18 cellular contexts compared by ENCODE assay signal in the genomic region with DNA sequence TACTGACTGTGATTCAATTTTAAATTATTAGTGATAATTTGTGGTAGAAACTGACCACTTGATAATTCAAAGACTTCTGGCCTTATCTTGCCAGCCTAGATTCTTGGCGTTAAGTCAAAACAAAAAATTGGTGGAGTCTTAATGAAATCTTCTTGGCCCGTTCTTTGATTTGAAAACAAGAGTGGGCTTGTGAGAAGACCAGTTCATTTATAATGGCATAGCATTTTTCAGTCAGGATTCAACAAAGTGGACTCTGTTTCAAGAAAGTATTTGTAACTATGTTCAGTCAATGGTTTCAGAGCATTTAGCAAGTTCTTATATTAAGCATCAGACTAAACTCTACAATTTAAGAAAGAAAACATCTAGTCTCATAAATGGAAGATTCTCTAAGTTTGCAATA. TPM values are rescaled to one million over a fixed set of nuclear protein-coding genes. Genes with fewer than 3 reads are reported as not detected.
DNase-seq lines count a peak whose midpoint lies in the region; ATAC-seq and TF ChIP-seq lines count a peak whose summit lies in the region.
"Had no signal": no experiment of that assay in that cellular context is flagged by ENCODE, and none has a peak within 500 bp of the region (broad histone marks: within the 10 kb centered on the region; RNA-seq: fewer than 3 reads in every experiment).

No MANE protein-coding gene starts in this region.

- POLR2A ChIA-PET in CD8-positive, alpha-beta T cell (lab: Charles Lee): interaction anchor here (1.3 kb wide), 1 partner anchor 13 kb away, joined by 4 read pairs; no protein-coding TSS in a partner anchor

- no peak for TF ChIP-seq CTCF in CD8-positive, alpha-beta T cell (IDR thresholded peaks at IDR 0.05)

- peak; percentile 42 for DNase-seq in DMS79 treated with DMSO at 0.1 percent for 48 hours (lab: John Stamatoyannopoulos, UW)
- no peak for DNase-seq in DMS79 (lab: John Stamatoyannopoulos, UW)
- DNase-seq in CD8-positive, alpha-beta T cell: no peak
- DNase-seq in SK-MEL-5 (ENCODE audit: low read depth, low spot score): peak; percentile 56
- peak; percentile 4 for DNase-seq in globus pallidus (ENCODE audit: low spot score)
- DNase-seq in activated CD4-positive, CD25-positive, alpha-beta regulatory T cell treated with anti-CD3 and anti-CD28 coated beads, Interleukin-2, amount 50 U/mL, for 72 hours: no peak
- no peak for DNase-seq in GOT3 (lab: John Stamatoyannopoulos, UW)
- DNase-seq: AML-193; CD4-positive, alpha-beta T cell; COR-L47; GM23248; HCEC 1CT had no signal

- H3K36me3 Mint-ChIP-seq in CD8-positive, alpha-beta T cell: peaks cover 87% of the 10 kb centered on the region

- no peaks in the 10 kb centered on the region for H3K27me3 Mint-ChIP-seq in CD8-positive, alpha-beta T cell (ENCODE audit: low read depth)
- H3K27me3 Mint-ChIP-seq: CD4-positive, alpha-beta T cell had no signal

- intact Hi-C loops in CD8-positive, alpha-beta T cell (cut with DNase I, micrococcal nuclease): loop anchor here (5.0 kb wide), 1 partner anchor 34 kb away; no protein-coding TSS in a partner anchor

- peak overlapping the region; percentile 37 for H3K27ac Mint-ChIP-seq in CD8-positive, alpha-beta T cell

- no peak overlapping the region for H3K27ac ChIP-seq in CD8-positive, alpha-beta T cell (ENCODE audit: low read depth, low read length)
- H3K27ac ChIP-seq: 22Rv1, A549, C4-2B, GM23248, HL-60 had no signal

- H3K4me3 ChIP-seq in CD8-positive, alpha-beta T cell (ENCODE audit: low read depth, low read length): no peak overlapping the region
- H3K4me3 ChIP-seq: A549, GM12878, GM23248 had no signal

- H3K9me3 ChIP-seq in CD8-positive, alpha-beta T cell (ENCODE audit: low read length): no peaks in the 10 kb centered on the region
- H3K9me3 ChIP-seq: A549 had no signal

- CTCF ChIA-PET in CD8-positive, alpha-beta T cell (lab: Charles Lee): no interaction called here

- no peaks in the 10 kb centered on the region for H3K9me3 Mint-ChIP-seq in CD8-positive, alpha-beta T cell
- H3K9me3 Mint-ChIP-seq: CD4-positive, alpha-beta T cell had no signal

- H3K36me3 ChIP-seq in CD8-positive, alpha-beta T cell (ENCODE audit: insufficient read depth, low read length): peaks cover 62% of the 10 kb centered on the region

- H3K27me3 ChIP-seq in CD8-positive, alpha-beta T cell (ENCODE audit: insufficient read depth, low read length): no peaks in the 10 kb centered on the region

- peaks cover 28% of the 10 kb centered on the region for H3K4me1 Mint-ChIP-seq in CD8-positive, alpha-beta T cell (ENCODE audit: low read depth)

- no peak for ATAC-seq in CD8-positive, alpha-beta T cell
- ATAC-seq in HG03025 (IDR thresholded peaks at IDR 0.05; ENCODE audit: low FRiP score, unreplicated experiment): no peak
- ATAC-seq: A549, GM12878 had no signal

- no peak overlapping the region for H3K4me3 Mint-ChIP-seq in CD8-positive, alpha-beta T cell
- H3K4me3 Mint-ChIP-seq: CD4-positive, alpha-beta T cell had no signal

- in situ Hi-C loops in SK-MEL-5 (cut with HindIII; ENCODE audit: low pct_unique_long_range_greater_than_20kb, low sequenced_read_pairs): no loop called here

- no peaks in the 10 kb centered on the region for H3K4me1 ChIP-seq in CD8-positive, alpha-beta T cell (ENCODE audit: insufficient read depth, low read length)
- H3K4me1 ChIP-seq: A549 had no signal

RNA-seq across cellular contexts. Expression of a gene that starts 26.0 kb away (rescaled TPM):
- 100 to 1,000 TPM; 102 TPM for total RNA-seq in CD8-positive, alpha-beta T cell
- total RNA-seq in SK-MEL-5 (2014; rRNA removed; shearing (Covaris generic)): 3.1 and 3.7 TPM in 2 replicates
- polyA plus RNA-seq in SK-MEL-5 (2015; cell fraction: cytosol; rRNA removed): 3.5 and 6.7 TPM in 2 replicates
- polyA plus RNA-seq in SK-MEL-5 (2015; cell fraction: nucleus; rRNA removed): 2.5 and 7.4 TPM in 2 replicates

Comparison
In these comparisons a context has a peak if more than half of its experiments do, and no peak if none do; other contexts are left out.
1. DNase-seq: peak in DMS79 treated with DMSO at 0.1 percent for 48 hours (single experiment), SK-MEL-5 (single experiment) and globus pallidus (single experiment); none in DMS79 (single experiment), CD8-positive, alpha-beta T cell (0 of 7), activated CD4-positive, CD25-positive, alpha-beta regulatory T cell treated with anti-CD3 and anti-CD28 coated beads, Interleukin-2, amount 50 U/mL, for 72 hours (single experiment) and GOT3 (single experiment).
2. RNA of a gene that starts 26.0 kb away (total RNA-seq): 102 TPM in CD8-positive, alpha-beta T cell; 3.1 to 3.7 TPM in SK-MEL-5; every median in the first group is over 10 times any median in the second.